Comparison of ENCODE assay signal across 8 cellular contexts in the genomic region with DNA sequence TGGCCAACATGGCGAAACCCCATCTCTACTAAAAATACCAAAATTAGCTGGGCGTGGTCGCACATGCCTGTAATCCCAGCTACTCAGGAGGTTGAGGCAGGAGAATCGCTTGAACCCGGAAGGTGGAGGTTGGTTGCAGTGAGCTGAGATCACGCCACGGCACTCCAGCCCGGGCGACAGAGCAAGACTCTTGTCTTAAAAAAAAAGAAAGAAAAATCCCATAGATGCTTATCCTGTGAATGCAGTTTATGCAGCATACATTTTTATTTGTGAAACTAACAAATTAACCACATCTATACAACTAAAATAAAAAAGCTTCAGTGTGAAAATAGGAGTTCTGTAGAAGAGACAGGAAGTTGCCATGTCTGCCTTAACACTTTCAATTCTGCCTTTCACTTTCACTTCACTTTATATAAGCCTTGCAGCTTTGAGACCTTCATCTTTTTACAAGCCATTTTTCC. TPM values are rescaled to one million over a fixed set of nuclear protein-coding genes. Genes with fewer than 3 reads are reported as not detected.
DNase-seq lines count a peak whose midpoint lies in the region; ATAC-seq and TF ChIP-seq lines count a peak whose summit lies in the region.

No MANE protein-coding gene starts in this region.

- peaks cover 25% of the 10 kb centered on the region for H3K4me1 ChIP-seq in adipocyte (ENCODE audit: control insufficient read depth, insufficient read depth, low read length)
- H3K4me1 ChIP-seq in mononuclear cell (ENCODE audit: insufficient read depth, low read length) = peaks cover 77% of the 10 kb centered on the region

- H3K4me3 ChIP-seq in NB4 (ENCODE audit: low read depth, low read length) (peak overlapping the region; percentile 54), adipocyte (ENCODE audit: low read length) (peak overlapping the region; percentile 73), mononuclear cell (ENCODE audit: low read length) (peak overlapping the region; percentile 24)

- peak; percentile 61 for DNase-seq in NB4 (ENCODE audit: low read depth)
- peak; percentile 28 for DNase-seq in adipocyte (ENCODE audit: low read depth)
- no peak for DNase-seq in GOT3 (lab: John Stamatoyannopoulos, UW)
- no peak for DNase-seq in SW 1271 (lab: John Stamatoyannopoulos, UW)
- DNase-seq in HuH-7.5 (ENCODE audit: low spot score) = no peak

- peaks cover 4% of the 10 kb centered on the region for H3K36me3 ChIP-seq in adipocyte (ENCODE audit: control insufficient read depth, insufficient read depth, low read length, severe bottlenecking)

- H3K27me3 ChIP-seq in adipocyte (replicated peaks; ENCODE audit: control insufficient read depth, insufficient read depth, low read length) (no peaks in the 10 kb centered on the region), mononuclear cell (ENCODE audit: insufficient read depth, low read length) (no peaks in the 10 kb centered on the region)

- no peak for TF ChIP-seq CTCF in NB4 (IDR thresholded peaks at IDR 0.05; ENCODE audit: low read depth, low read length)

- H3K9me3 ChIP-seq in adipocyte (ENCODE audit: control insufficient read depth, low read length) = no peaks in the 10 kb centered on the region
- H3K9me3 ChIP-seq in mononuclear cell (ENCODE audit: low read depth, low read length) = no peaks in the 10 kb centered on the region

- ATAC-seq in GM18858 (IDR thresholded peaks at IDR 0.05; ENCODE audit: unreplicated experiment) = peak; percentile 32
- ATAC-seq in HG03460 (IDR thresholded peaks at IDR 0.05; ENCODE audit: unreplicated experiment) = no peak

- TF ChIP-seq POLR2A in NB4 (IDR thresholded peaks at IDR 0.05; ENCODE audit: extremely low read depth, insufficient read length) = no peak

- H3K9ac ChIP-seq in adipocyte (ENCODE audit: low read length) = peak overlapping the region; percentile 74

RNA-seq across cellular contexts. Expression of a gene that starts 7.1 kb away (rescaled TPM):
- total RNA-seq in mononuclear cell = 13.9 TPM

RNA-seq across cellular contexts. Expression of a gene that starts 18.5 kb away (rescaled TPM):
- 0.31 TPM for total RNA-seq in mononuclear cell

RNA-seq across cellular contexts. Expression of a gene that starts 45.9 kb away (rescaled TPM):
- total RNA-seq in mononuclear cell = 312 TPM

Comparison
In these comparisons a context has a peak if more than half of its experiments do, and no peak if none do; other contexts are left out.
1. DNase-seq: peak in NB4 (single experiment) and adipocyte (single experiment); none in GOT3 (single experiment), SW 1271 (0 of 2) and HuH-7.5 (single experiment).
2. Peak in every context shown above with its lines, with median percentiles within 50 percentile points of each other: H3K4me3 ChIP-seq.